ENCODE assay signal across 13 cellular contexts in the genomic region with DNA sequence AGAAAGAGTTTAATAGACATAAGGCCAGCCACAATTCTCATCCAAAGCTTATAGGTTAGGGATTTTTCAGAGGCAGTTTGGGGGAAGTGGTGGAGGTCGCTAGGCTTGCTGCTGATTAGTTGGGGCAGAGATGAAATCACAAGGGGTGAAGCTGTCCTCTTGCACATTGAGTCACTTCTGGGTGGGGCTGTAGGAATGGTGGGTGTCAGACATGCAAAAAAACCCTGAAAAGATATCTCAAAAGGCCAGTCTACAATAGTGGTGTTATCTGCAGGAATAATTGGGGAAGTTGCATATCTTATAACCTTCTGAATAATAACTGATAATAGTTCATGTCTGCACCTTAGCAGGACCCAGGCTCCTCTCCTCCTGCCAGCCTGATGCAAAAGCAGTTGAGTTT. TPM values are rescaled to one million over a fixed set of nuclear protein-coding genes. Genes with fewer than 3 reads are reported as not detected.
DNase-seq lines count a peak whose midpoint lies in the region; ATAC-seq and TF ChIP-seq lines count a peak whose summit lies in the region.
"Had no signal": no experiment of that assay in that cellular context is flagged by ENCODE, and none has a peak within 500 bp of the region (broad histone marks: within the 10 kb centered on the region; RNA-seq: fewer than 3 reads in every experiment).

No MANE protein-coding gene starts in this region.

- H4K20me1 ChIP-seq in osteoblast (ENCODE audit: insufficient read depth, low read length), result no peaks in the 10 kb centered on the region

- H3K9me3 ChIP-seq in osteoblast (ENCODE audit: low read depth, low read length), result no peaks in the 10 kb centered on the region
- no peaks in the 10 kb centered on the region for H3K9me3 ChIP-seq in adrenal gland (replicated peaks in 1 of 3)
- H3K9me3 ChIP-seq: pancreas, vagina had no signal

- H3K4me1 ChIP-seq in osteoblast (ENCODE audit: insufficient read depth, low read length) (peaks cover 11% of the 10 kb centered on the region), adrenal gland (replicated peaks in 1 of 2) (peaks cover 6 to 15% of the 10 kb centered on the region in 2 donors)

- no peaks in the 10 kb centered on the region for H3K27me3 Mint-ChIP-seq in activated T-cell treated with anti-CD3 and anti-CD28 coated beads, Interleukin-2, amount 50 U/mL, for 72 hours (ENCODE audit: low read depth)
- peaks cover 2% of the 10 kb centered on the region for H3K27me3 Mint-ChIP-seq in T-helper 2 cell treated with Interferon-gamma antibody and Interleukin-4, amounts not matched to agents 5 μg/mL and 100 μg/mL, for 36 hours (ENCODE audit: low read depth)
- no peaks in the 10 kb centered on the region for H3K27me3 Mint-ChIP-seq in stimulated activated naive CD8-positive, alpha-beta T cell treated with anti-CD3 and anti-CD28 coated beads, Interleukin-15, Interleukin-2, amounts not matched to agents 100 ng/mL and 50 ng/mL, for 24 hours

- no peaks in the 10 kb centered on the region for H3K36me3 ChIP-seq in osteoblast (ENCODE audit: insufficient read depth, low read length)
- no peaks in the 10 kb centered on the region for H3K36me3 ChIP-seq in adrenal gland (replicated peaks in 1 of 2)
- H3K36me3 ChIP-seq: pancreas, vagina had no signal

- H3K4me3 Mint-ChIP-seq in activated T-cell treated with anti-CD3 and anti-CD28 coated beads, Interleukin-2, amount 50 U/mL, for 72 hours, result peak overlapping the region; percentile 94 to 99
- peak overlapping the region; percentile 97 for H3K4me3 Mint-ChIP-seq in T-helper 2 cell treated with Interferon-gamma antibody and Interleukin-4, amounts not matched to agents 5 μg/mL and 100 μg/mL, for 36 hours
- H3K4me3 Mint-ChIP-seq in stimulated activated naive CD8-positive, alpha-beta T cell treated with anti-CD3 and anti-CD28 coated beads, Interleukin-15, Interleukin-2, amounts not matched to agents 100 ng/mL and 50 ng/mL, for 24 hours, result peak overlapping the region; percentile 94

- H3K4me2 ChIP-seq in osteoblast (ENCODE audit: insufficient read depth, low read length), result no peak overlapping the region

- H3K9me3 Mint-ChIP-seq in activated T-cell treated with anti-CD3 and anti-CD28 coated beads, Interleukin-2, amount 50 U/mL, for 72 hours, result no peaks in the 10 kb centered on the region
- H3K9me3 Mint-ChIP-seq in T-helper 2 cell treated with Interferon-gamma antibody and Interleukin-4, amounts not matched to agents 5 μg/mL and 100 μg/mL, for 36 hours, result peaks cover 7% of the 10 kb centered on the region
- H3K9me3 Mint-ChIP-seq in stimulated activated naive CD8-positive, alpha-beta T cell treated with anti-CD3 and anti-CD28 coated beads, Interleukin-15, Interleukin-2, amounts not matched to agents 100 ng/mL and 50 ng/mL, for 24 hours, result peaks cover 9% of the 10 kb centered on the region

- H3K27me3 ChIP-seq in osteoblast (ENCODE audit: insufficient read depth, low read length), result no peaks in the 10 kb centered on the region
- no peaks in the 10 kb centered on the region for H3K27me3 ChIP-seq in adrenal gland
- H3K27me3 ChIP-seq: pancreas, vagina had no signal

- TF ChIP-seq CTCF in osteoblast (IDR thresholded peaks at IDR 0.05; ENCODE audit: extremely low read depth, low read depth, low read length) (no peak), adrenal gland (IDR thresholded peaks at IDR 0.05) (no peak)

- H3K4me3 ChIP-seq in osteoblast (ENCODE audit: insufficient read depth, low read length), result no peak overlapping the region
- H3K4me3 ChIP-seq in adrenal gland, result no peak overlapping the region
- H3K4me3 ChIP-seq: vagina had no signal

- peaks cover 62% of the 10 kb centered on the region for H3K79me2 ChIP-seq in osteoblast (ENCODE audit: insufficient read depth, low read length)

- DNase-seq in activated T-cell treated with anti-CD3 and anti-CD28 coated beads, Interleukin-2, amount 50 U/mL, for 72 hours, result peak; percentile 5 to 18
- DNase-seq in activated T-cell treated with anti-CD3 and anti-CD28 coated beads, Interleukin-2, amount 50 U/mL, for 48 hours, result no peak
- no peak for DNase-seq in T-helper 2 cell treated with Interferon-gamma antibody and Interleukin-4, amounts not matched to agents 5 μg/mL and 100 μg/mL, for 36 hours (ENCODE audit: low spot score)
- DNase-seq in epithelial cell of prostate (ENCODE audit: low read depth, low spot score), result no peak
- no peak for DNase-seq in osteoblast (ENCODE audit: insufficient read length, low spot score, missing footprints)
- DNase-seq in NCI-H187 treated with DMSO at 0.1 percent for 48 hours (lab: John Stamatoyannopoulos, UW), result no peak
- DNase-seq in adrenal gland, result no peak
- DNase-seq: activated CD8-positive, alpha-beta memory T cell treated with anti-CD3 and anti-CD28 coated beads, Interleukin-2, amount 50 U/mL, for 4 hours; NCI-H2107; pancreas had no signal

- H3K36me3 Mint-ChIP-seq in activated T-cell treated with anti-CD3 and anti-CD28 coated beads, Interleukin-2, amount 50 U/mL, for 72 hours (ENCODE audit: insufficient read depth in 2 of 2), result peaks cover 9 to 25% of the 10 kb centered on the region in 2 donors
- H3K36me3 Mint-ChIP-seq in T-helper 2 cell treated with Interferon-gamma antibody and Interleukin-4, amounts not matched to agents 5 μg/mL and 100 μg/mL, for 36 hours (ENCODE audit: low read depth), result peaks cover 52% of the 10 kb centered on the region
- peaks cover 60% of the 10 kb centered on the region for H3K36me3 Mint-ChIP-seq in stimulated activated naive CD8-positive, alpha-beta T cell treated with anti-CD3 and anti-CD28 coated beads, Interleukin-15, Interleukin-2, amounts not matched to agents 100 ng/mL and 50 ng/mL, for 24 hours (ENCODE audit: low read depth)

- no peak for TF ChIP-seq POLR2A in adrenal gland (IDR thresholded peaks at IDR 0.05)

- H3K4me1 Mint-ChIP-seq in activated T-cell treated with anti-CD3 and anti-CD28 coated beads, Interleukin-2, amount 50 U/mL, for 72 hours (ENCODE audit: low read depth), result peaks cover 63% of the 10 kb centered on the region
- H3K4me1 Mint-ChIP-seq in T-helper 2 cell treated with Interferon-gamma antibody and Interleukin-4, amounts not matched to agents 5 μg/mL and 100 μg/mL, for 36 hours (ENCODE audit: low read depth), result peaks cover 46% of the 10 kb centered on the region
- H3K4me1 Mint-ChIP-seq in stimulated activated naive CD8-positive, alpha-beta T cell treated with anti-CD3 and anti-CD28 coated beads, Interleukin-15, Interleukin-2, amounts not matched to agents 100 ng/mL and 50 ng/mL, for 24 hours (ENCODE audit: low read depth), result peaks cover 74% of the 10 kb centered on the region

- H3K27ac Mint-ChIP-seq in activated T-cell treated with anti-CD3 and anti-CD28 coated beads, Interleukin-2, amount 50 U/mL, for 72 hours, result no peak overlapping the region
- H3K27ac Mint-ChIP-seq in T-helper 2 cell treated with Interferon-gamma antibody and Interleukin-4, amounts not matched to agents 5 μg/mL and 100 μg/mL, for 36 hours, result peak overlapping the region; percentile 34
- no peak overlapping the region for H3K27ac Mint-ChIP-seq in stimulated activated naive CD8-positive, alpha-beta T cell treated with anti-CD3 and anti-CD28 coated beads, Interleukin-15, Interleukin-2, amounts not matched to agents 100 ng/mL and 50 ng/mL, for 24 hours

- intact Hi-C loops in adrenal gland (cut with DNase I), result no loop called here

- H2AFZ ChIP-seq in osteoblast (ENCODE audit: low read length), result no peak overlapping the region

- whole genome bisulfite sequencing in adrenal gland, 4 donors, result 70 to 82% (median 78%) methylated on average over 1 of the region's 1 CpG

- peak overlapping the region; percentile 85 for H3K27ac ChIP-seq in epithelial cell of prostate
- H3K27ac ChIP-seq in osteoblast (ENCODE audit: low read depth, low read length), result no peak overlapping the region
- H3K27ac ChIP-seq in adrenal gland, result no peak overlapping the region
- H3K27ac ChIP-seq: pancreas, vagina had no signal

- no peak for ATAC-seq in activated T-cell treated with anti-CD3 and anti-CD28 coated beads, Interleukin-2, amount 50 U/mL, for 72 hours (replicated peaks in 1 of 2)
- ATAC-seq: pancreas had no signal

RNA-seq across cellular contexts. Expression of a gene that starts 2.1 kb away (rescaled TPM):
- 10 to 100 TPM; 38.1 to 42.2 TPM for total RNA-seq in activated T-cell treated with anti-CD3 and anti-CD28 coated beads, Interleukin-2, amount 50 U/mL, for 72 hours
- total RNA-seq in osteoblast (1.8 and 4.4 TPM in 2 replicates), adrenal gland (1 to 10 TPM in 5 of 8 donors, under 1 TPM in 2, not detected in 1; 0.77 to 4.1 (median 1.7) TPM)
- 1 to 10 TPM; 2.0 to 4.0 (median 3.1) TPM for polyA plus RNA-seq in adrenal gland
- total RNA-seq: vagina had no signal

RNA-seq across cellular contexts. Expression of a gene that starts 31.6 kb away (rescaled TPM):
- total RNA-seq in activated T-cell treated with anti-CD3 and anti-CD28 coated beads, Interleukin-2, amount 50 U/mL, for 72 hours, result 1 to 10 TPM; 1.5 to 1.7 TPM
- total RNA-seq in osteoblast, result 0.36 and 0.59 TPM in 2 replicates
- 1 to 10 TPM in 2 of 8 donors, under 1 TPM in 3, not detected in 3; 0.14 to 1.7 (median 0.57) TPM for total RNA-seq in adrenal gland
- 1 to 10 TPM in 2 of 3 donors, under 1 TPM in 1; 0.26 to 2.2 (median 1.5) TPM for polyA plus RNA-seq in adrenal gland
- total RNA-seq: vagina had no signal

RNA-seq across cellular contexts. Expression of a gene that starts 33.1 kb away (rescaled TPM):
- not detected for total RNA-seq in activated T-cell treated with anti-CD3 and anti-CD28 coated beads, Interleukin-2, amount 50 U/mL, for 72 hours
- not detected in 2 replicates for total RNA-seq in osteoblast
- total RNA-seq in adrenal gland, result not detected
- not detected for polyA plus RNA-seq in adrenal gland
- total RNA-seq: mesenteric fat pad, pancreas, vagina had no signal
- polyA plus RNA-seq: pancreas had no signal

Comparison
In these comparisons a context has a peak if more than half of its experiments do, and no peak if none do; other contexts are left out.
1. DNase-seq: peak in activated T-cell treated with anti-CD3 and anti-CD28 coated beads, Interleukin-2, amount 50 U/mL, for 72 hours (2 of 2); none in activated T-cell treated with anti-CD3 and anti-CD28 coated beads, Interleukin-2, amount 50 U/mL, for 48 hours (0 of 2), T-helper 2 cell treated with Interferon-gamma antibody and Interleukin-4, amounts not matched to agents 5 μg/mL and 100 μg/mL, for 36 hours (single experiment), epithelial cell of prostate (single experiment), osteoblast (single experiment), NCI-H187 treated with DMSO at 0.1 percent for 48 hours (single experiment) and adrenal gland (0 of 7).
2. Peak in every context shown above with its lines, with median percentiles within 50 percentile points of each other: H3K4me3 Mint-ChIP-seq.